ENCODE assay signal across 28 cellular contexts in the genomic region with DNA sequence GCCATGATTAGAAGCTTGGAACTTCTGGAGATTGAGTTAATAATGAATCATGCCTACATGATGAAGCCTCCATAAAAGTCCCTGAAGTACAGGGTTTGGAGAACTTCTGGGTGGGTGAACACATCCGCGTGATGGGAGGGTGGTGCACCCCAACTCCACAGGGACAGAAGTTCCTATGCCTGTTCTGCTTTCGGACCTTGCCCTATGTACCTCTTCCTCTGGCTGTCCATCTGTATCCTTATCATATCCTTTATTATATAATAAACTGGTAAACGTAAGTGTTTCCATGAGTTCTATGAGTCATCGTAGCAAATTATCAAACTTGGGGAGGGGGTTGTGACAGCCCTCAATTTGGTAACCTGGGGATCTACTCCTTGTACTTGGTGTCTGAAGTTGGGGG.
"Had no signal": no experiment of that assay in that cellular context is flagged by ENCODE, and none has a peak within 500 bp of the region (broad histone marks: within the 10 kb centered on the region; RNA-seq: fewer than 3 reads in every experiment).

No MANE protein-coding gene starts in this region.

- H3K9me3 ChIP-seq: adrenal gland, body of pancreas, esophagus squamous epithelium had no signal

- FAIRE-seq: colon had no signal

- H3K27ac ChIP-seq: adrenal gland, body of pancreas, esophagus squamous epithelium had no signal

- ATAC-seq: activated CD4-positive, alpha-beta T cell treated with anti-CD3 and anti-CD28 coated beads for 36 hours; activated CD8-positive, alpha-beta memory T cell treated with anti-CD3 and anti-CD28 coated beads, Interleukin-2, amount 10 ng/mL, durations not matched to agents 7 days and 5 days; activated CD8-positive, alpha-beta T cell treated with anti-CD3 and anti-CD28 coated beads, Interleukin-2, amount 10 ng/mL, durations not matched to agents 7 days and 5 days; activated naive CD8-positive, alpha-beta T cell treated with anti-CD3 and anti-CD28 coated beads, Interleukin-2, amount 50 U/mL, for 24 hours; body of pancreas; effector memory CD8-positive, alpha-beta T cell had no signal

- H3K4me3 ChIP-seq: adrenal gland, body of pancreas, esophagus squamous epithelium had no signal

- H3K36me3 ChIP-seq: adrenal gland, esophagus squamous epithelium had no signal

- DNase-seq: activated CD4-positive, alpha-beta memory T cell treated with anti-CD3 and anti-CD28 coated beads for 36 hours; activated CD4-positive, alpha-beta T cell treated with anti-CD3 and anti-CD28 coated beads for 36 hours; activated CD4-positive, alpha-beta T cell treated with anti-CD3 and anti-CD28 coated beads, Interleukin-2, amount 10 ng/mL, durations not matched to agents 24 days and 14 days; activated CD4-positive, CD25-positive, alpha-beta regulatory T cell; activated CD4-positive, CD25-positive, alpha-beta regulatory T cell treated with anti-CD3 and anti-CD28 coated beads, Interleukin-2, amount 50 U/mL, for 72 hours; activated CD8-positive, alpha-beta memory T cell treated with anti-CD3 and anti-CD28 coated beads, Interleukin-2, amount 10 ng/mL, durations not matched to agents 7 days and 5 days; activated CD8-positive, alpha-beta memory T cell treated with anti-CD3 and anti-CD28 coated beads, Interleukin-2, amount 50 U/mL, for 4 hours; activated CD8-positive, alpha-beta T cell treated with anti-CD3 and anti-CD28 coated beads, Interleukin-2, amount 10 ng/mL, durations not matched to agents 7 days and 5 days; activated effector memory CD4-positive, alpha-beta T cell treated with anti-CD3 and anti-CD28 coated beads, Interleukin-2, amount 50 U/mL, for 16 hours; activated naive CD4-positive, alpha-beta T cell treated with anti-CD3 and anti-CD28 coated beads for 36 hours; activated naive CD8-positive, alpha-beta T cell treated with anti-CD3 and anti-CD28 coated beads for 36 hours; activated naive CD8-positive, alpha-beta T cell treated with anti-CD3 and anti-CD28 coated beads, Interleukin-2, amount 50 U/mL, for 24 hours; activated T-cell treated with anti-CD3 and anti-CD28 coated beads, Interleukin-2, amount 50 U/mL, for 1 hour; activated T-cell treated with anti-CD3 and anti-CD28 coated beads, Interleukin-2, amount 50 U/mL, for 48 hours; adrenal gland; amygdala; aorta; body of pancreas; caudate nucleus; cortex of kidney; dermis blood vessel endothelial cell; effector CD4-positive, alpha-beta T cell; effector memory CD8-positive, alpha-beta T cell; erythroblast; esophagus squamous epithelium; foreskin melanocyte; T-helper 2 cell had no signal

- H3K27me3 ChIP-seq: adrenal gland, body of pancreas, esophagus squamous epithelium had no signal
